8 cellular contexts compared by ENCODE assay signal in the genomic region with DNA sequence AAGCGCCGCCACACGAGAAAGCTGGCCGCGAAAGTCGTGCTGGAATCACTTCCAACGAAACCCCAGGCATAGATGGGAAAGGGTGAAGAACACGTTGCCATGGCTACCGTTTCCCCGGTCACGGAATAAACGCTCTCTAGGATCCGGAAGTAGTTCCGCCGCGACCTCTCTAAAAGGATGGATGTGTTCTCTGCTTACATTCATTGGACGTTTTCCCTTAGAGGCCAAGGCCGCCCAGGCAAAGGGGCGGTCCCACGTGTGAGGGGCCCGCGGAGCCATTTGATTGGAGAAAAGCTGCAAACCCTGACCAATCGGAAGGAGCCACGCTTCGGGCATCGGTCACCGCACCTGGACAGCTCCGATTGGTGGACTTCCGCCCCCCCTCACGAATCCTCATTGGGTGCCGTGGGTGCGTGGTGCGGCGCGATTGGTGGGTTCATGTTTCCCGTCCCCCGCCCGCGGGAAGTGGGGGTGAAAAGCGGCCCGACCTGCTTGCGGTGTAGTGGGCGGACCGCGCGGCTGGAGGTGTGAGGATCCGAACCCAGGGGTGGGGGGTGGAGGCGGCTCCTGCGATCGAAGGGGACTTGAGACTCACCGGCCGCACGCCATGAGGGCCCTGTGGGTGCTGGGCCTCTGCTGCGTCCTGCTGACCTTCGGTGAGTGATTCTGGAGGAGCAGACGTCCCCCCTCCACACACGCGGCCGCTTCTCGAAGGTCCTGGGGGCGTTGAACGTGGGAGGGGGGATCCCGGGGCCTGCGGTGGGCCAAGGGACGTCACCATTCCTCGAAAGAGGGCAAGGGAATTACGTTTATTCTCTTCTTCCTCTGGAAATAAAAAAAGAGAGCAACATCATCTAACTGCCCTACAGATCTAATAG. TPM values are rescaled to one million over a fixed set of nuclear protein-coding genes. Genes with fewer than 3 reads are reported as not detected.
DNase-seq lines count a peak whose midpoint lies in the region; ATAC-seq, FAIRE-seq and TF ChIP-seq lines count a peak whose summit lies in the region.

A gene (plus strand): TSS at position 502 of the 878 bp plus-strand sequence. CDS start 106 bp downstream, at position 608.

- CTCF ChIA-PET in OCI-LY7 (lab: Charles Lee; ENCODE audit: unreplicated experiment) = interaction anchor here (1.3 kb wide), 1 partner anchor 34 kb away, joined by 4 read pairs; no protein-coding TSS in a partner anchor

- TF ChIP-seq CTCF in D721Med (IDR thresholded peaks at IDR 0.05; ENCODE audit: insufficient read depth, missing control alignments) (no peak), OCI-LY7 (conservative IDR thresholded peaks at IDR 0.05; ENCODE audit: low read length) (no peak), endothelial cell (IDR thresholded peaks at IDR 0.05; ENCODE audit: unreplicated experiment) (no peak), mesothelial cell of epicardium (IDR thresholded peaks at IDR 0.05; ENCODE audit: unreplicated experiment) (no peak)

- no TSS peak for BruUV-seq in OCI-LY7 (replicated peaks; lab: Mats Ljungman, UMichigan)

- H3K4me1 ChIP-seq in OCI-LY7 (ENCODE audit: insufficient read depth, low read length, poor library complexity, severe bottlenecking) = peaks cover 48% of the 10 kb centered on the region

- peak within 1 kb of the TSS; percentile 99 for H3K4me2 ChIP-seq in OCI-LY7 (ENCODE audit: low read length)

- no peaks in the 10 kb centered on the region for H3K9me2 ChIP-seq in OCI-LY7 (ENCODE audit: insufficient read depth, low read length)

- POLR2A ChIA-PET in OCI-LY7 (lab: Charles Lee) = interaction anchor here (0.7 to 3.6 kb wide), 12 partner anchors 8 to 1979 kb away, joined by 3 to 27 read pairs (median 4); a partner anchor contains a TSS

- H4K20me1 ChIP-seq in OCI-LY7 (ENCODE audit: insufficient read depth, low read length) = peaks cover 23% of the 10 kb centered on the region

- no peaks in the 10 kb centered on the region for H3K9me3 ChIP-seq in OCI-LY7 (ENCODE audit: low read length)

- no peak for FAIRE-seq in D721Med (lab: Jason Lieb, UNC)

- H2AFZ ChIP-seq in OCI-LY7 (ENCODE audit: low read length) = peak within 1 kb of the TSS; percentile 89

- peaks cover 17% of the 10 kb centered on the region for H3K36me3 Mint-ChIP-seq in endothelial cell (ENCODE audit: low read depth, unreplicated experiment)
- H3K36me3 Mint-ChIP-seq in mesothelial cell of epicardium = peaks cover 12% of the 10 kb centered on the region

- H3K36me3 ChIP-seq in OCI-LY7 (ENCODE audit: insufficient read depth, low read length) = peaks cover 41% of the 10 kb centered on the region

- peak within 1 kb of the TSS; percentile 91 for H3K27ac ChIP-seq in OCI-LY7 (ENCODE audit: low read depth, low read length, poor library complexity, severe bottlenecking)

- peak within 1 kb of the TSS; percentile 92 for H3K4me3 Mint-ChIP-seq in endothelial cell (ENCODE audit: unreplicated experiment)
- H3K4me3 Mint-ChIP-seq in mesothelial cell of epicardium = peak within 1 kb of the TSS; percentile 80

- H3K27me3 Mint-ChIP-seq in endothelial cell (ENCODE audit: unreplicated experiment) (peaks cover 19% of the 10 kb centered on the region), mesothelial cell of epicardium (ENCODE audit: low read depth) (peaks cover 3% of the 10 kb centered on the region)

- ATAC-seq in GM21526 (IDR thresholded peaks at IDR 0.05; ENCODE audit: low FRiP score, unreplicated experiment) = peak; percentile 57

- DNase-seq in D721Med (ENCODE audit: insufficient read length, low spot score) = peak; percentile 91
- peak; percentile 93 for DNase-seq in HuH-7.5 (ENCODE audit: low spot score)
- peak; percentile 100 for DNase-seq in OCI-LY7 (ENCODE audit: low spot score)
- DNase-seq in activated T-cell treated with anti-CD3 and anti-CD28 coated beads for 1 hour (ENCODE audit: low read depth) = peak; percentile 99
- peak; percentile 99 for DNase-seq in endothelial cell (ENCODE audit: low spot score)
- DNase-seq in mesothelial cell of epicardium (ENCODE audit: low spot score in 2 of 2, unreplicated experiment in 2 of 2) = peak; percentile 97 to 99
- DNase-seq in stimulated activated CD8-positive, alpha-beta memory T cell treated with anti-CD3 and anti-CD28 coated beads, Interleukin-15, amount 100 ng/mL, for 48 hours (ENCODE audit: low read depth in 2 of 2) = peak; percentile 99 to 100

- peaks cover 43% of the 10 kb centered on the region for H3K79me2 ChIP-seq in OCI-LY7 (ENCODE audit: insufficient read depth, low read depth, low read length)

- intact Hi-C loops in OCI-LY7 (cut with micrococcal nuclease; ENCODE audit: unreplicated experiment) = loop anchor here (1.0 to 5.0 kb wide), 4 partner anchors 27 to 207 kb away; a partner anchor contains a TSS

- H3K4me1 Mint-ChIP-seq in endothelial cell (ENCODE audit: unreplicated experiment) = peaks cover 42% of the 10 kb centered on the region
- H3K4me1 Mint-ChIP-seq in mesothelial cell of epicardium = peaks cover 42% of the 10 kb centered on the region

- peak within 1 kb of the TSS; percentile 79 for H3K4me3 ChIP-seq in OCI-LY7 (ENCODE audit: low read depth, low read length, poor library complexity, severe bottlenecking)

- H3K9me3 Mint-ChIP-seq in endothelial cell (ENCODE audit: unreplicated experiment) (no peaks in the 10 kb centered on the region), mesothelial cell of epicardium (no peaks in the 10 kb centered on the region)

- peak within 1 kb of the TSS; percentile 95 for H3K27ac Mint-ChIP-seq in endothelial cell (ENCODE audit: unreplicated experiment)
- H3K27ac Mint-ChIP-seq in mesothelial cell of epicardium = peak within 1 kb of the TSS; percentile 100

RNA-seq across cellular contexts. Expression of the gene that starts here (rescaled TPM):
- 235 and 303 TPM in 2 replicates for total RNA-seq in OCI-LY7 (2014; rRNA removed; shearing (Covaris generic))
- total RNA-seq in OCI-LY7 (2022) = 254 and 304 TPM in 2 replicates
- total RNA-seq in endothelial cell (ENCODE audit: unreplicated experiment) = 729 TPM
- total RNA-seq in mesothelial cell of epicardium = 765 to 795 TPM (median 788 TPM) in 3 replicates

Comparison
In these comparisons a context has a peak if more than half of its experiments do, and no peak if none do; other contexts are left out.
1. Peak in every context shown above with its lines: DNase-seq, ATAC-seq, H3K4me3 ChIP-seq and H3K27ac ChIP-seq.